ENCODE assay signal across 16 cellular contexts in the genomic region with DNA sequence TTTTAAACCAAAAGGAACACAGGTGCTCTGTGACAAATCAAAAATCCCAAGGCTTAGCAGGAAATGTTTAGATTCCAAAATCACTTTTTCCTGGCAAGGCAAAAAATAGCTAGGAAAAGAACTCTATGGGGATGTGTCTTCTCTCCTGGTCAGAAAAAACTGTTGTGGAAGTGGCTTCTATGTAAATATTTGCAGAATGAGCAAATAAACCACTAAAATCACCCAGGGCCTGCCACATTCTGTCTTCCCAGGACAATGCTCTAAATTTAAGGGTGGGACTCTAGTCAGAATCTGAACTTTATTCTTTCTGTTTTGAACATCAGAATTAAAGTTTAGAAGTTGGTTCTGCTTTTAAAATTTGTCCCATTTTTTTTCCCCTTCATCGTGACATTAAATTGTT. TPM values are rescaled to one million over a fixed set of nuclear protein-coding genes. Genes with fewer than 3 reads are reported as not detected.
DNase-seq lines count a peak whose midpoint lies in the region; ATAC-seq and TF ChIP-seq lines count a peak whose summit lies in the region.
"Had no signal": no experiment of that assay in that cellular context is flagged by ENCODE, and none has a peak within 500 bp of the region (broad histone marks: within the 10 kb centered on the region; RNA-seq: fewer than 3 reads in every experiment).

No MANE protein-coding gene starts in this region.

- DNase-seq in AG10803 (ENCODE audit: low read depth) (peak; percentile 57), WERI-Rb-1 (no peak), left colon (no peak), esophagus squamous epithelium (lab: John Stamatoyannopoulos, UW) (no peak), BE2C (no peak), NCI-H1048 (lab: John Stamatoyannopoulos, UW) (no peak)
- DNase-seq: central memory CD4-positive, alpha-beta T cell; immature natural killer cell; midbrain; NCI-H2171 treated with DMSO at 0.1 percent for 48 hours; OCI-M1; ovary; T-cell had no signal

- WGBS in esophagus squamous epithelium, 2 donors: 65 to 67% methylated on average over 1 of the region's 1 CpG

- TF ChIP-seq POLR2A in esophagus squamous epithelium (IDR thresholded peaks at IDR 0.05): no peak

- H3K9ac ChIP-seq in HUES48 (ENCODE audit: low read depth, low read length): no peak overlapping the region

- peaks cover 18% of the 10 kb centered on the region for H3K4me1 ChIP-seq in HUES48 (ENCODE audit: control insufficient read depth, insufficient read depth, low read length)
- H3K4me1 ChIP-seq in esophagus squamous epithelium: peaks cover 0 to 17% (median 0%) of the 10 kb centered on the region in 3 donors
- no peaks in the 10 kb centered on the region for H3K4me1 ChIP-seq in BE2C

- no peaks in the 10 kb centered on the region for H3K9me3 ChIP-seq in HUES48 (ENCODE audit: control insufficient read depth, insufficient read depth, low read length)
- peaks cover 5% of the 10 kb centered on the region for H3K9me3 ChIP-seq in WERI-Rb-1 (ENCODE audit: severe bottlenecking)
- peaks cover 0 to 4% (median 0%) of the 10 kb centered on the region in 3 donors for H3K9me3 ChIP-seq in esophagus squamous epithelium
- no peaks in the 10 kb centered on the region for H3K9me3 ChIP-seq in BE2C
- H3K9me3 ChIP-seq: MG63, ovary had no signal

- H3K36me3 ChIP-seq in HUES48 (ENCODE audit: control insufficient read depth, insufficient read depth, low read length): no peaks in the 10 kb centered on the region
- H3K36me3 ChIP-seq in WERI-Rb-1: no peaks in the 10 kb centered on the region
- H3K36me3 ChIP-seq in esophagus squamous epithelium: no peaks in the 10 kb centered on the region
- no peaks in the 10 kb centered on the region for H3K36me3 ChIP-seq in BE2C
- H3K36me3 ChIP-seq: MG63, ovary had no signal

- H3K27me3 ChIP-seq in HUES48 (ENCODE audit: control insufficient read depth, insufficient read depth, low read length): no peaks in the 10 kb centered on the region
- H3K27me3 ChIP-seq in WERI-Rb-1 (ENCODE audit: insufficient read depth, low read depth, severe bottlenecking): no peaks in the 10 kb centered on the region
- peaks cover 0 to 9% (median 0%) of the 10 kb centered on the region in 4 donors for H3K27me3 ChIP-seq in esophagus squamous epithelium
- no peaks in the 10 kb centered on the region; the same call in 1 of the 2 replicates for H3K27me3 ChIP-seq in BE2C
- H3K27me3 ChIP-seq: MG63, ovary had no signal

- H3K4me3 ChIP-seq in AG10803 (ENCODE audit: low read length): no peak overlapping the region
- H3K4me3 ChIP-seq in HUES48 (ENCODE audit: low read depth, low read length): no peak overlapping the region
- no peak overlapping the region for H3K4me3 ChIP-seq in WERI-Rb-1 (ENCODE audit: low read depth, low read length)
- H3K4me3 ChIP-seq in esophagus squamous epithelium: no peak overlapping the region
- no peak overlapping the region for H3K4me3 ChIP-seq in BE2C (ENCODE audit: low read depth, low read length)
- H3K4me3 ChIP-seq: MG63, ovary had no signal

- intact Hi-C loops in left colon (cut with DNase I, micrococcal nuclease) (no loop called here), esophagus squamous epithelium (cut with DNase I) (no loop called here)

- ATAC-seq in left colon: peak; percentile 34
- no peak for ATAC-seq in GM21717 (IDR thresholded peaks at IDR 0.05; ENCODE audit: unreplicated experiment)
- ATAC-seq: T-cell had no signal

- H3K27ac ChIP-seq in HUES48 (ENCODE audit: low read depth, low read length) (peak overlapping the region; percentile 93), WERI-Rb-1 (peak overlapping the region; percentile 78), esophagus squamous epithelium (no peak overlapping the region)
- H3K27ac ChIP-seq: ovary had no signal

- TF ChIP-seq CTCF in AG10803 (conservative IDR thresholded peaks at IDR 0.05; ENCODE audit: low read length) (no peak), WERI-Rb-1 (IDR thresholded peaks at IDR 0.05; ENCODE audit: low read depth, low read length) (no peak), esophagus squamous epithelium (IDR thresholded peaks at IDR 0.05) (no peak), BE2C (IDR thresholded peaks at IDR 0.05; ENCODE audit: low read depth, low read length) (no peak)

RNA-seq across cellular contexts. Expression of a gene that starts 29.3 kb away (rescaled TPM):
- not detected for total RNA-seq in left colon
- under 1 TPM in 1 of 4 donors, not detected in 3; 0.08 TPM for total RNA-seq in esophagus squamous epithelium
- 0.22 TPM for polyA plus RNA-seq in BE2C (2012; ENCODE audit: insufficient read depth, insufficient read length, low read depth)
- total RNA-seq: ovary had no signal
- polyA plus RNA-seq: immature natural killer cell, ovary had no signal

RNA-seq across cellular contexts. Expression of a gene that starts 54.1 kb away (rescaled TPM):
- total RNA-seq in left colon (10 to 100 TPM; 70.5 to 93.6 TPM), esophagus squamous epithelium (10 to 100 TPM; 28.8 to 61.4 (median 48.8) TPM)
- polyA plus RNA-seq in BE2C (2012; ENCODE audit: insufficient read depth, insufficient read length, low read depth): 85.9 TPM

RNA-seq across cellular contexts. Expression of a gene that starts 57.7 kb away (rescaled TPM):
- total RNA-seq in left colon (10 to 100 TPM; 17.7 to 19.6 TPM), esophagus squamous epithelium (10 to 100 TPM; 11.9 to 18.9 (median 15.8) TPM)
- polyA plus RNA-seq in BE2C (2012; ENCODE audit: insufficient read depth, insufficient read length, low read depth): 4.8 TPM

Comparison
In these comparisons a context has a peak if more than half of its experiments do, and no peak if none do; other contexts are left out.
1. H3K27ac ChIP-seq: peak in HUES48 (single experiment) and WERI-Rb-1 (single experiment); none in esophagus squamous epithelium (0 of 4).